ENCODE assay signal across 25 cellular contexts in the genomic region with DNA sequence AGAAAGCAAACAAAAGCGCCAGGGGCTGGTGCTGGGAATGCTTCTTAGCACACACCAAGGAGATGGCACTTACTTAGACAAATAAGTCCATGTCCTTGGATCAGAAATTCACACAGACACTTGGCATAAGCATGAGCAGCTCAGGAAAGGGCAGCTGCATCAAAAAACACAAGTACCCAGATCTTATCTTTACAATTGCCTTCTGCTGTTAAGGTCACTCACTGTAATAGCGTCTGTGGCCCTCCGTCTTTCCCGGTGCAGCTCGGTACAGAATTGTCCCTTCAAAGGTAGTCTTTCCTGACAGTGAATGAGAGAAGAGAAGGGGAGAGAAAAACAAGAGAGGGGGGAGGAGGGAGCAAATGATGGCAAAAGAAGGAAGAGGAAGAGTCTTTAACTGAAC.
"Had no signal": no experiment of that assay in that cellular context is flagged by ENCODE, and none has a peak within 500 bp of the region (broad histone marks: within the 10 kb centered on the region; RNA-seq: fewer than 3 reads in every experiment).

No MANE protein-coding gene starts in this region.

- ATAC-seq: activated CD4-positive, alpha-beta T cell treated with anti-CD3 and anti-CD28 coated beads for 36 hours; activated T-cell treated with anti-CD3 and anti-CD28 coated beads, Interleukin-2, amount 50 U/mL, for 72 hours; body of pancreas; foreskin keratinocyte; left lobe of liver; lower lobe of right lung; stimulated activated naive B cell treated with anti-CD40 and anti-IgM and Interleukin-4, amounts not matched to agents 10 μg/mL and 1 μg/mL and 100 μg/mL, for 72 hours had no signal

- H3K27ac Mint-ChIP-seq: activated B cell treated with CpG ODN at 0.5 μM for 24 hours; activated CD4-positive, alpha-beta memory T cell treated with anti-CD3 and anti-CD28 coated beads for 36 hours; activated CD4-positive, alpha-beta T cell treated with anti-CD3 and anti-CD28 coated beads for 36 hours; activated naive CD4-positive, alpha-beta T cell treated with anti-CD3 and anti-CD28 coated beads for 36 hours; activated T-cell treated with anti-CD3 and anti-CD28 coated beads, Interleukin-2, amount 50 U/mL, for 72 hours; dendritic cell treated with granulocyte-macrophage colony-stimulating factor and Interleukin-4, amounts not matched to agents 40 ng/mL and 50 ng/mL, for 4 days; neural progenitor cell; stimulated activated naive B cell treated with anti-CD40 and anti-IgM and Interleukin-4, amounts not matched to agents 10 μg/mL and 1 μg/mL and 100 μg/mL, for 72 hours had no signal

- DNase-seq: activated B cell treated with CpG ODN at 0.5 μM for 24 hours; activated CD4-positive, alpha-beta memory T cell treated with anti-CD3 and anti-CD28 coated beads for 36 hours; activated CD4-positive, alpha-beta T cell treated with anti-CD3 and anti-CD28 coated beads for 36 hours; activated effector memory CD4-positive, alpha-beta T cell treated with Interleukin-2 at 50 U/mL for 16 hours; activated naive CD4-positive, alpha-beta T cell treated with anti-CD3 and anti-CD28 coated beads for 36 hours; activated T-cell treated with anti-CD3 and anti-CD28 coated beads, Interleukin-2, amount 50 U/mL, for 72 hours; anterior cingulate cortex; body of pancreas; effector CD8-positive, alpha-beta T cell; foreskin keratinocyte; kidney; lower lobe of right lung; naive B cell; retina; sigmoid colon; stimulated activated CD4-positive, alpha-beta T cell treated with anti-CD3 and anti-CD28 coated beads, Interleukin-2, amount 100 ng/mL, for 48 hours; stimulated activated CD8-positive, alpha-beta memory T cell treated with anti-CD3 and anti-CD28 coated beads, Interleukin-4, amount 100 ng/mL, for 48 hours; stimulated activated naive B cell treated with anti-CD40 and anti-IgM and Interleukin-4, amounts not matched to agents 10 μg/mL and 1 μg/mL and 100 μg/mL, for 72 hours; T1000; testis; trophoblast cell; uterus had no signal

- H3K27me3 Mint-ChIP-seq: activated B cell treated with CpG ODN at 0.5 μM for 24 hours; activated CD4-positive, alpha-beta memory T cell treated with anti-CD3 and anti-CD28 coated beads for 36 hours; activated CD4-positive, alpha-beta T cell treated with anti-CD3 and anti-CD28 coated beads for 36 hours; dendritic cell treated with granulocyte-macrophage colony-stimulating factor and Interleukin-4, amounts not matched to agents 40 ng/mL and 50 ng/mL, for 4 days; naive B cell; stimulated activated naive B cell treated with anti-CD40 and anti-IgM and Interleukin-4, amounts not matched to agents 10 μg/mL and 1 μg/mL and 100 μg/mL, for 72 hours had no signal

- H3K4me3 Mint-ChIP-seq: activated B cell treated with CpG ODN at 0.5 μM for 24 hours; activated CD4-positive, alpha-beta memory T cell treated with anti-CD3 and anti-CD28 coated beads for 36 hours; activated CD4-positive, alpha-beta T cell treated with anti-CD3 and anti-CD28 coated beads for 36 hours; activated naive CD4-positive, alpha-beta T cell treated with anti-CD3 and anti-CD28 coated beads for 36 hours; activated T-cell treated with anti-CD3 and anti-CD28 coated beads, Interleukin-2, amount 50 U/mL, for 72 hours; dendritic cell treated with granulocyte-macrophage colony-stimulating factor and Interleukin-4, amounts not matched to agents 40 ng/mL and 50 ng/mL, for 4 days; naive B cell; neural progenitor cell; stimulated activated naive B cell treated with anti-CD40 and anti-IgM and Interleukin-4, amounts not matched to agents 10 μg/mL and 1 μg/mL and 100 μg/mL, for 72 hours had no signal

- H3K36me3 Mint-ChIP-seq: neural progenitor cell had no signal

- H3K9me3 Mint-ChIP-seq: activated B cell treated with CpG ODN at 0.5 μM for 24 hours; activated CD4-positive, alpha-beta memory T cell treated with anti-CD3 and anti-CD28 coated beads for 36 hours; activated naive CD4-positive, alpha-beta T cell treated with anti-CD3 and anti-CD28 coated beads for 36 hours; activated T-cell treated with anti-CD3 and anti-CD28 coated beads, Interleukin-2, amount 50 U/mL, for 72 hours; dendritic cell treated with granulocyte-macrophage colony-stimulating factor and Interleukin-4, amounts not matched to agents 40 ng/mL and 50 ng/mL, for 4 days; neural progenitor cell; stimulated activated naive B cell treated with anti-CD40 and anti-IgM and Interleukin-4, amounts not matched to agents 10 μg/mL and 1 μg/mL and 100 μg/mL, for 72 hours had no signal
